ENCODE assay signal across 8 cellular contexts in the genomic region with DNA sequence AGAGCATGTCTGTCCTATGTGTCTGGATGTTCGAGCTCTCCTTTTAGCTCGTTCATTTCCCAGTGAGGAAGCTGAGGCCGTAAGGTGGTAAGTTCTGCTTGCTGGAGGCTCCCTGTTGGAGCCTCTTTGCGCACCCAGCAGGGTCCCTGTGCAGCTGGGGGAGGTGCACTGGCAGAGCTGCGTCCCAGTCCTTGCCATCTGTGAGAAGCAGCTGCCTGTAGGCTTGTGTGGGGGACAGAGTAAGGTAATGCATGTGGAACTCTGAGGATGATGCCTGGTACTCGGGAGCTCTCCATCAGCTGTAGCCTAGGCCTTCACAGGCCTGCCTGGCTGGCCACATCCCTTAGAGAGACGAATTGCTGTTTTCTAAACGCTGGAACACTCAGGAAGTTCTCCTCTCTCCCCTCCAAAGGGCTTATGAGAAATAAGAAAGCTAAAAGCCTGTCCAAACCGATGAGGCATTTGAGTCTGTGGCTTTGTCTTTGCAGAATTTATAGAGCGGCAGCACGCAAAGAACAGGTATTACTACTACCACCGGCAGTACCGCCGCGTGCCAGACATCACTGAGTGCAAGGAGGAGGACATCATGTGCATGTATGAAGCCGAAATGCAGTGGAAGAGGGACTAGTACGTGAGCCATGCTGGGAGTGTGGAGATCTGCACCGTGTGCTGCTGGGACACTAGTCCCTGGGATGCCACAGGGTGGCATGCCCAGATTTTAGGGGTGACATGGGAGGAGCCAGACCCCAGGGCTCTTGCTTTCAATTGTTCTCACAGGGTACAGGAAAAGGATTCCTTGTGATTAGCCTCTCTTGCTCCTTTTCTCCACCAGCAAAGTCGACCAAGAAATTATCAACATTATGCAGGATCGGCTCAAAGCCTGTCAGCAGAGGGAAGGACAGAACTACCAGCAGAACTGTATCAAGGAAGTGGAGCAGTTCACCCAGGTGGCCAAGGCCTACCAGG. TPM values are rescaled to one million over a fixed set of nuclear protein-coding genes. Genes with fewer than 3 reads are reported as not detected.
A peak's percentile ranks its signal among the peaks of the same experiment; 100 is the strongest.
DNase-seq lines count a peak whose midpoint lies in the region; ATAC-seq and TF ChIP-seq lines count a peak whose summit lies in the region.

No MANE protein-coding gene starts in this region.

- H3K4me3 Mint-ChIP-seq in central memory CD8-positive, alpha-beta T cell: peak overlapping the region; percentile 94
- H3K4me3 Mint-ChIP-seq in neural progenitor cell: peak overlapping the region; percentile 96

- peaks cover 44% of the 10 kb centered on the region for H4K20me1 ChIP-seq in neural progenitor cell (ENCODE audit: low read depth)

- H3K4me3 ChIP-seq in HUES48 (ENCODE audit: low read depth, low read length) (peak overlapping the region; percentile 87), neural progenitor cell (peak overlapping the region; percentile 76)

- H3K27me3 Mint-ChIP-seq in central memory CD8-positive, alpha-beta T cell: no peaks in the 10 kb centered on the region
- H3K27me3 Mint-ChIP-seq in neural progenitor cell (ENCODE audit: insufficient read depth, low read depth): no peaks in the 10 kb centered on the region

- peak; percentile 64 for DNase-seq in D341Med (ENCODE audit: low spot score)
- DNase-seq in SK-N-DZ (ENCODE audit: low spot score): peak; percentile 77
- no peak for DNase-seq in central memory CD8-positive, alpha-beta T cell (ENCODE audit: low spot score in 2 of 2)
- DNase-seq in neural progenitor cell (ENCODE audit: low spot score): peak; percentile 37
- DNase-seq in retina: no peak
- no peak for DNase-seq in GM19238 (ENCODE audit: insufficient read length, low spot score)

- no peaks in the 10 kb centered on the region for H3K9me3 ChIP-seq in HUES48 (ENCODE audit: control insufficient read depth, insufficient read depth, low read length)
- no peaks in the 10 kb centered on the region for H3K9me3 ChIP-seq in neural progenitor cell (ENCODE audit: low read depth)

- H3K36me3 Mint-ChIP-seq in central memory CD8-positive, alpha-beta T cell (ENCODE audit: insufficient read depth): peaks cover 57% of the 10 kb centered on the region
- peaks cover 12% of the 10 kb centered on the region for H3K36me3 Mint-ChIP-seq in neural progenitor cell

- H3K27ac Mint-ChIP-seq in central memory CD8-positive, alpha-beta T cell (ENCODE audit: low read depth): peak overlapping the region; percentile 99
- no peak overlapping the region for H3K27ac Mint-ChIP-seq in neural progenitor cell

- H3K36me3 ChIP-seq in HUES48 (ENCODE audit: control insufficient read depth, insufficient read depth, low read length) (peaks cover 32% of the 10 kb centered on the region), neural progenitor cell (no peaks in the 10 kb centered on the region)

- H3K4me1 ChIP-seq in HUES48 (ENCODE audit: control insufficient read depth, insufficient read depth, low read length): peaks cover 18% of the 10 kb centered on the region
- H3K4me1 ChIP-seq in neural progenitor cell: peaks cover 24% of the 10 kb centered on the region

- H3K79me2 ChIP-seq in neural progenitor cell (ENCODE audit: low read depth): peaks cover 49% of the 10 kb centered on the region

- peak overlapping the region; percentile 84 for H3K4me2 ChIP-seq in neural progenitor cell

- peaks cover 64% of the 10 kb centered on the region for H3K4me1 Mint-ChIP-seq in central memory CD8-positive, alpha-beta T cell
- H3K4me1 Mint-ChIP-seq in neural progenitor cell: peaks cover 34% of the 10 kb centered on the region

- H3F3A ChIP-seq in neural progenitor cell (ENCODE audit: low read depth): peaks cover 47% of the 10 kb centered on the region

- no peak for TF ChIP-seq CTCF in neural progenitor cell (IDR thresholded peaks at IDR 0.05)

- no peaks in the 10 kb centered on the region for H3K9me3 Mint-ChIP-seq in central memory CD8-positive, alpha-beta T cell
- H3K9me3 Mint-ChIP-seq in neural progenitor cell: no peaks in the 10 kb centered on the region

- H3K27ac ChIP-seq in HUES48 (ENCODE audit: low read depth, low read length) (peak overlapping the region; percentile 97), neural progenitor cell (peak overlapping the region; percentile 74)

- no peaks in the 10 kb centered on the region for H3K27me3 ChIP-seq in HUES48 (ENCODE audit: control insufficient read depth, insufficient read depth, low read length)
- no peaks in the 10 kb centered on the region for H3K27me3 ChIP-seq in neural progenitor cell

- H3K9ac ChIP-seq in HUES48 (ENCODE audit: low read depth, low read length) (peak overlapping the region; percentile 89), neural progenitor cell (no peak overlapping the region)

- no peak for ATAC-seq in central memory CD8-positive, alpha-beta T cell (replicated peaks; ENCODE audit: extremely low read depth, poor library complexity, severe bottlenecking)
- ATAC-seq in HG02884 (IDR thresholded peaks at IDR 0.05; ENCODE audit: unreplicated experiment): no peak

- no peak overlapping the region for H2AFZ ChIP-seq in neural progenitor cell (replicated peaks)

RNA-seq across cellular contexts. Expression of gene NDUFB10, which starts 1.6 kb away (rescaled TPM):
- polyA plus RNA-seq in SK-N-DZ (2014; cell fraction: cytosol; rRNA removed): 159 and 196 TPM in 2 replicates
- 94.8 and 169 TPM in 2 replicates for polyA plus RNA-seq in SK-N-DZ (2014; cell fraction: nucleus; rRNA removed)
- total RNA-seq in neural progenitor cell (ENCODE audit: low replicate concordance): 155 and 160 TPM in 2 replicates

RNA-seq across cellular contexts. Expression of gene RPS2, which starts 3.7 kb away (rescaled TPM):
- 3,207 and 4,472 TPM in 2 replicates for polyA plus RNA-seq in SK-N-DZ (2014; cell fraction: cytosol; rRNA removed)
- polyA plus RNA-seq in SK-N-DZ (2014; cell fraction: nucleus; rRNA removed): 3,109 and 3,119 TPM in 2 replicates
- 3,079 and 5,348 TPM in 2 replicates for total RNA-seq in neural progenitor cell (ENCODE audit: low replicate concordance)

RNA-seq across cellular contexts. Expression of gene RNF151, which starts 5.7 kb away (rescaled TPM):
- polyA plus RNA-seq in SK-N-DZ (2014; cell fraction: cytosol; rRNA removed): not detected in 2 replicates
- polyA plus RNA-seq in SK-N-DZ (2014; cell fraction: nucleus; rRNA removed): not detected in 2 replicates
- total RNA-seq in neural progenitor cell (ENCODE audit: low replicate concordance): not detected in 2 replicates

RNA-seq across cellular contexts. Expression of gene RPL3L, which starts 6.5 kb away (rescaled TPM):
- polyA plus RNA-seq in SK-N-DZ (2014; cell fraction: cytosol; rRNA removed): not detected in 2 replicates
- not detected in 2 replicates for polyA plus RNA-seq in SK-N-DZ (2014; cell fraction: nucleus; rRNA removed)
- total RNA-seq in neural progenitor cell (ENCODE audit: low replicate concordance): not detected in 2 replicates

RNA-seq across cellular contexts. Expression of gene TBL3, which starts 10.9 kb away (rescaled TPM):
- 88.7 and 137 TPM in 2 replicates for polyA plus RNA-seq in SK-N-DZ (2014; cell fraction: cytosol; rRNA removed)
- polyA plus RNA-seq in SK-N-DZ (2014; cell fraction: nucleus; rRNA removed): 187 and 198 TPM in 2 replicates
- 30.7 and 47.6 TPM in 2 replicates for total RNA-seq in neural progenitor cell (ENCODE audit: low replicate concordance)

Comparison
In these comparisons a context has a peak if more than half of its experiments do, and no peak if none do; other contexts are left out.
1. DNase-seq: peak in D341Med (single experiment), SK-N-DZ (single experiment) and neural progenitor cell (single experiment); none in central memory CD8-positive, alpha-beta T cell (0 of 2), retina (single experiment) and GM19238 (single experiment).